8 cellular contexts compared by ENCODE assay signal in the genomic region with DNA sequence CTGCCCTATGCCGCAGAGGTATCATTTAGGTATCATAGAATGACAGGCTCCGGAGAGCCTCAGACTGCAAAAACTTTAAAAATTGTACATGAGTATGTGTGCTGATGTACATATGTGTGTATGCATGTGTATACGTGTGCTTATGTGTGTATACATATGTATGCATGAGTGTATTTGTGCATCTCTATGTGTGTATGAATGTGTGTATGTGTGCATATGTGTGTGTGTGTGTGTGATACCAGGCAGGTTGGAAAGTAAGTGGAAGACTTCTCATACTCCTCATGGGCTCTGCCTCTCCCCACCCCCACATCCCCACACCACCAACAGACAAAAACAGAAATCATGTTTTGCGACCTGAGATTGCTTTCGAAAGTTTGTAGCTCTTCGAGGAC. TPM values are rescaled to one million over a fixed set of nuclear protein-coding genes. Genes with fewer than 3 reads are reported as not detected.
A peak's percentile ranks its signal among the peaks of the same experiment; 100 is the strongest.
DNase-seq lines count a peak whose midpoint lies in the region; TF ChIP-seq lines count a peak whose summit lies in the region.

No MANE protein-coding gene starts in this region.

- TF ChIP-seq CTCF in GM12864 (IDR thresholded peaks at IDR 0.05; ENCODE audit: low read depth, low read length, missing control alignments) = no peak
- TF ChIP-seq CTCF in HFF-Myc (IDR thresholded peaks at IDR 0.05; ENCODE audit: low read depth, low read length, missing control alignments) = no peak
- no peak for TF ChIP-seq CTCF in RWPE1 (conservative IDR thresholded peaks at IDR 0.05; ENCODE audit: low read depth)

- CTCF ChIA-PET in RWPE1 (lab: Yijun Ruan, JAX) = no interaction called here

- peaks cover 0 to 3% of the 10 kb centered on the region in 2 donors for H3K4me1 ChIP-seq in esophagus (ENCODE audit: control insufficient read depth in 2 of 2, insufficient read depth in 2 of 2, low read length in 1 of 2)
- H3K4me1 ChIP-seq in neuron (ENCODE audit: insufficient read depth, low read length) = no peaks in the 10 kb centered on the region

- POLR2A ChIA-PET in RWPE1 (lab: Yijun Ruan, JAX; ENCODE audit: low non-redundant PET) = interaction anchor here (1.4 kb wide), 1 partner anchor 29 kb away, joined by 4 read pairs; a partner anchor contains a TSS

- DNase-seq in GM12864 (ENCODE audit: low read depth) (no peak), HFF-Myc (ENCODE audit: extremely low read depth, low read depth) (no peak), RWPE1 (ENCODE audit: low spot score) (no peak), nucleus accumbens (lab: John Stamatoyannopoulos, UW) (no peak), retina (no peak), SKM-1 (lab: John Stamatoyannopoulos, UW; ENCODE audit: unreplicated experiment) (no peak)

- 39 to 43% methylated on average over 6 of the region's 6 CpGs for WGBS in esophagus, 2 donors

- H3K9me3 ChIP-seq in esophagus (ENCODE audit: control insufficient read depth in 2 of 2, insufficient read depth in 1 of 2, low read depth in 1 of 2, low read length in 1 of 2) (no peaks in the 10 kb centered on the region), neuron (ENCODE audit: low read length) (no peaks in the 10 kb centered on the region)

- H3K36me3 ChIP-seq in esophagus (ENCODE audit: control insufficient read depth in 2 of 2, insufficient read depth in 2 of 2, low read length in 1 of 2) = no peaks in the 10 kb centered on the region
- no peaks in the 10 kb centered on the region for H3K36me3 ChIP-seq in neuron (ENCODE audit: insufficient read depth, low read length)

- H3K4me3 ChIP-seq in GM12864 (ENCODE audit: low read depth, low read length) (peak overlapping the region; percentile 86), HFF-Myc (replicated peaks; ENCODE audit: low read depth, low read length) (peak overlapping the region; percentile 64), esophagus (ENCODE audit: low read depth in 1 of 2, low read length in 2 of 2) (peak overlapping the region; percentile 84 to 97), neuron (ENCODE audit: low read length) (peak overlapping the region; percentile 73)

- H2AFZ ChIP-seq in neuron (ENCODE audit: low read depth, low read length) = peak overlapping the region; percentile 86

- H3K27ac ChIP-seq in RWPE1 (peak overlapping the region; percentile 79), esophagus (ENCODE audit: low read depth in 2 of 2, low read length in 1 of 2) (peak overlapping the region; percentile 96 to 97)

- H3K27me3 ChIP-seq in esophagus (ENCODE audit: control insufficient read depth in 1 of 2, insufficient read depth in 2 of 2, low read length in 2 of 2) = no peaks in the 10 kb centered on the region
- peaks cover 2% of the 10 kb centered on the region for H3K27me3 ChIP-seq in neuron (ENCODE audit: insufficient read depth, low read length)

RNA-seq across cellular contexts. Expression of a gene that starts 0.6 kb away (rescaled TPM):
- 1 to 10 TPM; 5.2 to 6.6 TPM for polyA plus RNA-seq in esophagus

RNA-seq across cellular contexts. Expression of a gene that starts 29.1 kb away (rescaled TPM):
- 100 to 1,000 TPM in 1 of 2 donors, 10 to 100 TPM in 1; 73.1 to 120 TPM for polyA plus RNA-seq in esophagus
